12 cellular contexts compared by ENCODE assay signal in genomic region chr9:14156046-14156445, GRCh38.
DNase-seq lines count a peak whose midpoint lies in the region; ATAC-seq and TF ChIP-seq lines count a peak whose summit lies in the region.
"Had no signal": no experiment of that assay in that cellular context is flagged by ENCODE, and none has a peak within 500 bp of the region (broad histone marks: within the 10 kb centered on the region; RNA-seq: fewer than 3 reads in every experiment).

No MANE protein-coding gene starts in this region.

- H3K9me3 ChIP-seq in DND-41 (ENCODE audit: insufficient read depth, low read length, severe bottlenecking): no peaks in the 10 kb centered on the region
- H3K9me3 ChIP-seq: esophagus muscularis mucosa had no signal

- peaks cover 18% of the 10 kb centered on the region for H3K4me1 ChIP-seq in DND-41 (ENCODE audit: insufficient read depth, low read length)

- no peak for TF ChIP-seq CTCF in DND-41 (IDR thresholded peaks at IDR 0.05; ENCODE audit: borderline replicate concordance, extremely low read depth, low read length, poor library complexity, severe bottlenecking)

- no peak overlapping the region for H2AFZ ChIP-seq in DND-41 (ENCODE audit: low read depth, low read length)

- no peak overlapping the region for H3K9ac ChIP-seq in DND-41 (ENCODE audit: low read depth, low read length)

- DNase-seq in DND-41: peak; percentile 56
- peak; percentile 3 for DNase-seq in GM19238 (ENCODE audit: insufficient read length, low spot score)
- DNase-seq in Ammon's horn (ENCODE audit: low spot score): no peak
- no peak for DNase-seq in NCI-H1092 treated with DMSO at 0.1 percent for 48 hours (lab: John Stamatoyannopoulos, UW)
- DNase-seq in activated CD4-positive, alpha-beta T cell treated with anti-CD3 and anti-CD28 coated beads for 4 hours: no peak
- DNase-seq in activated CD4-positive, alpha-beta T cell treated with anti-CD3 and anti-CD28 coated beads for 1 hour: no peak
- DNase-seq: kidney, substantia nigra, SW 1271 had no signal

- no peaks in the 10 kb centered on the region for H4K20me1 ChIP-seq in DND-41 (ENCODE audit: insufficient read depth, low read length)

- ATAC-seq in DND-41 (ENCODE audit: insufficient read depth, low read depth) (peak; percentile 98), HG02623 (IDR thresholded peaks at IDR 0.05; ENCODE audit: unreplicated experiment) (peak; percentile 97), HG03439 (IDR thresholded peaks at IDR 0.05; ENCODE audit: unreplicated experiment) (peak; percentile 96)

- no peak overlapping the region for H3K4me3 ChIP-seq in DND-41 (ENCODE audit: low read depth in 1 of 2, low read length in 2 of 2)
- H3K4me3 ChIP-seq: esophagus muscularis mucosa had no signal

- no peaks in the 10 kb centered on the region for H3K79me2 ChIP-seq in DND-41 (ENCODE audit: insufficient read depth, low read length)

- no peaks in the 10 kb centered on the region for H3K36me3 ChIP-seq in DND-41 (ENCODE audit: insufficient read depth, low read length)
- H3K36me3 ChIP-seq: esophagus muscularis mucosa had no signal

- no peaks in the 10 kb centered on the region for H3K27me3 ChIP-seq in DND-41 (ENCODE audit: insufficient read depth, low read length, poor library complexity)
- H3K27me3 ChIP-seq: esophagus muscularis mucosa had no signal

- no peak overlapping the region for H3K27ac ChIP-seq in DND-41 (ENCODE audit: low read length)
- H3K27ac ChIP-seq: esophagus muscularis mucosa had no signal

- no peak overlapping the region; the same call in 1 of the 2 replicates for H3K4me2 ChIP-seq in DND-41 (ENCODE audit: insufficient read depth, low read length)

Comparison
In these comparisons a context has a peak if more than half of its experiments do, and no peak if none do; other contexts are left out.
1. DNase-seq: peak in DND-41 (single experiment) and GM19238 (single experiment); none in Ammon's horn (single experiment), NCI-H1092 treated with DMSO at 0.1 percent for 48 hours (single experiment), activated CD4-positive, alpha-beta T cell treated with anti-CD3 and anti-CD28 coated beads for 4 hours (0 of 2) and activated CD4-positive, alpha-beta T cell treated with anti-CD3 and anti-CD28 coated beads for 1 hour (single experiment).
2. Peak in every context shown above with its lines, with median percentiles within 50 percentile points of each other: ATAC-seq.